ENCODE assay signal across 16 cellular contexts in genomic region chr3:128144512-128144911, GRCh38. TPM values are rescaled to one million over a fixed set of nuclear protein-coding genes. Genes with fewer than 3 reads are reported as not detected.
DNase-seq lines count a peak whose midpoint lies in the region; ATAC-seq and TF ChIP-seq lines count a peak whose summit lies in the region.
"Had no signal": no experiment of that assay in that cellular context is flagged by ENCODE, and none has a peak within 500 bp of the region (broad histone marks: within the 10 kb centered on the region; RNA-seq: fewer than 3 reads in every experiment).

No MANE protein-coding gene starts in this region.

- CTCF ChIA-PET in activated CD8-positive, alpha-beta memory T cell treated with anti-CD3 and anti-CD28 coated beads, Interleukin-2, amount 10 ng/mL, durations not matched to agents 7 days and 5 days (lab: Charles Lee), result interaction anchor here (1.6 kb wide), 1 partner anchor 11 kb away, joined by 5 read pairs; no protein-coding TSS in a partner anchor
- CTCF ChIA-PET in CD4-positive, alpha-beta T cell (lab: Charles Lee), result no interaction called here

- H3K4me3 Mint-ChIP-seq in activated CD8-positive, alpha-beta memory T cell treated with anti-CD3 and anti-CD28 coated beads, Interleukin-2, amount 10 ng/mL, durations not matched to agents 7 days and 5 days, result no peak overlapping the region
- H3K4me3 Mint-ChIP-seq in CD4-positive, alpha-beta T cell, result no peak overlapping the region
- H3K4me3 Mint-ChIP-seq: IgD-negative memory B cell had no signal

- POLR2A ChIA-PET in CD4-positive, alpha-beta T cell (lab: Charles Lee), result interaction anchor here (1.4 kb wide), 1 partner anchor 11 kb away, joined by 4 read pairs; no protein-coding TSS in a partner anchor

- H3K27me3 Mint-ChIP-seq in activated CD8-positive, alpha-beta memory T cell treated with anti-CD3 and anti-CD28 coated beads, Interleukin-2, amount 10 ng/mL, durations not matched to agents 7 days and 5 days, result peaks cover 5% of the 10 kb centered on the region
- no peaks in the 10 kb centered on the region for H3K27me3 Mint-ChIP-seq in CD4-positive, alpha-beta T cell
- H3K27me3 Mint-ChIP-seq: IgD-negative memory B cell had no signal

- no peaks in the 10 kb centered on the region for H3K36me3 Mint-ChIP-seq in activated CD8-positive, alpha-beta memory T cell treated with anti-CD3 and anti-CD28 coated beads, Interleukin-2, amount 10 ng/mL, durations not matched to agents 7 days and 5 days
- no peaks in the 10 kb centered on the region for H3K36me3 Mint-ChIP-seq in CD4-positive, alpha-beta T cell (ENCODE audit: low read depth)

- H3K9me3 ChIP-seq in CD4-positive, alpha-beta T cell (ENCODE audit: control insufficient read depth, low read length), result no peaks in the 10 kb centered on the region
- H3K9me3 ChIP-seq: A549, BE2C, HAP-1 had no signal

- no peaks in the 10 kb centered on the region for H3K4me1 Mint-ChIP-seq in activated CD8-positive, alpha-beta memory T cell treated with anti-CD3 and anti-CD28 coated beads, Interleukin-2, amount 10 ng/mL, durations not matched to agents 7 days and 5 days
- H3K4me1 Mint-ChIP-seq in CD4-positive, alpha-beta T cell (ENCODE audit: low read depth), result no peaks in the 10 kb centered on the region
- H3K4me1 Mint-ChIP-seq: IgD-negative memory B cell had no signal

- H3K27ac ChIP-seq in CD4-positive, alpha-beta T cell (ENCODE audit: low read depth, low read length), result no peak overlapping the region
- H3K27ac ChIP-seq: A549 had no signal

- no peaks in the 10 kb centered on the region for H3K9me3 Mint-ChIP-seq in activated CD8-positive, alpha-beta memory T cell treated with anti-CD3 and anti-CD28 coated beads, Interleukin-2, amount 10 ng/mL, durations not matched to agents 7 days and 5 days (ENCODE audit: low read depth)
- H3K9me3 Mint-ChIP-seq in CD4-positive, alpha-beta T cell, result no peaks in the 10 kb centered on the region
- H3K9me3 Mint-ChIP-seq: IgD-negative memory B cell had no signal

- H3K27ac Mint-ChIP-seq in activated CD8-positive, alpha-beta memory T cell treated with anti-CD3 and anti-CD28 coated beads, Interleukin-2, amount 10 ng/mL, durations not matched to agents 7 days and 5 days, result no peak overlapping the region
- H3K27ac Mint-ChIP-seq in CD4-positive, alpha-beta T cell, result no peak overlapping the region

- TF ChIP-seq CTCF in CD4-positive, alpha-beta T cell (IDR thresholded peaks at IDR 0.05), result no peak

- ATAC-seq in activated CD8-positive, alpha-beta memory T cell treated with anti-CD3 and anti-CD28 coated beads, Interleukin-2, amount 10 ng/mL, durations not matched to agents 7 days and 5 days, result no peak
- no peak for ATAC-seq in CD4-positive, alpha-beta T cell (ENCODE audit: poor library complexity)
- ATAC-seq: A549 had no signal

- H3K27me3 ChIP-seq in CD4-positive, alpha-beta T cell (ENCODE audit: control insufficient read depth, insufficient read depth, low read length), result no peaks in the 10 kb centered on the region
- H3K27me3 ChIP-seq: BE2C had no signal

- peak; percentile 37 for DNase-seq in activated CD8-positive, alpha-beta memory T cell treated with anti-CD3 and anti-CD28 coated beads, Interleukin-2, amount 10 ng/mL, durations not matched to agents 7 days and 5 days
- no peak for DNase-seq in activated CD8-positive, alpha-beta memory T cell treated with anti-CD3 and anti-CD28 coated beads, Interleukin-2, amount 50 U/mL, for 48 hours
- DNase-seq in NCI-H146 treated with DMSO at 0.1 percent for 48 hours (lab: John Stamatoyannopoulos, UW; ENCODE audit: unreplicated experiment), result peak; percentile 55
- DNase-seq in islet precursor cell, result peak; percentile 42
- no peak for DNase-seq in activated T-cell treated with anti-CD3 and anti-CD28 coated beads, Interleukin-2, amount 50 U/mL, for 1 hour
- DNase-seq in stimulated activated naive CD4-positive, alpha-beta T cell treated with Interleukin-2 at 50 U/mL for 16 hours (lab: John Stamatoyannopoulos, UW), result no peak
- DNase-seq in CD4-positive, alpha-beta T cell, result no peak
- DNase-seq: BE2C, Calu3, DMS 273 treated with DMSO at 0.1 percent for 48 hours, DMS79 treated with DMSO at 0.1 percent for 48 hours, EL, GOT3 had no signal

- intact Hi-C loops in CD4-positive, alpha-beta T cell (cut with DNase I, micrococcal nuclease), result no loop called here

RNA-seq across cellular contexts. Expression of gene EEFSEC, which starts 8.8 kb away (rescaled TPM):
- 10 to 100 TPM; 19.4 to 19.7 TPM for total RNA-seq in activated CD8-positive, alpha-beta memory T cell treated with anti-CD3 and anti-CD28 coated beads, Interleukin-2, amount 10 ng/mL, durations not matched to agents 7 days and 5 days
- 10 to 100 TPM; 13.1 to 13.9 TPM for total RNA-seq in CD4-positive, alpha-beta T cell

RNA-seq across cellular contexts. Expression of gene RUVBL1, which starts 20.9 kb away (rescaled TPM):
- 10 to 100 TPM; 63.8 to 73.5 TPM for total RNA-seq in activated CD8-positive, alpha-beta memory T cell treated with anti-CD3 and anti-CD28 coated beads, Interleukin-2, amount 10 ng/mL, durations not matched to agents 7 days and 5 days
- total RNA-seq in CD4-positive, alpha-beta T cell, result 1 to 10 TPM; 5.6 to 7.7 TPM

Comparison
In these comparisons a context has a peak if more than half of its experiments do, and no peak if none do; other contexts are left out.
1. DNase-seq: peak in activated CD8-positive, alpha-beta memory T cell treated with anti-CD3 and anti-CD28 coated beads, Interleukin-2, amount 10 ng/mL, durations not matched to agents 7 days and 5 days (single experiment), NCI-H146 treated with DMSO at 0.1 percent for 48 hours (single experiment) and islet precursor cell (single experiment); none in activated CD8-positive, alpha-beta memory T cell treated with anti-CD3 and anti-CD28 coated beads, Interleukin-2, amount 50 U/mL, for 48 hours (single experiment), activated T-cell treated with anti-CD3 and anti-CD28 coated beads, Interleukin-2, amount 50 U/mL, for 1 hour (single experiment), stimulated activated naive CD4-positive, alpha-beta T cell treated with Interleukin-2 at 50 U/mL for 16 hours (single experiment) and CD4-positive, alpha-beta T cell (0 of 10).
2. RNA of gene RUVBL1, which starts 20.9 kb away (total RNA-seq): 63.8 to 73.5 TPM in activated CD8-positive, alpha-beta memory T cell treated with anti-CD3 and anti-CD28 coated beads, Interleukin-2, amount 10 ng/mL, durations not matched to agents 7 days and 5 days; 5.6 to 7.7 TPM in CD4-positive, alpha-beta T cell; every median in the first group is over 4 times any median in the second.